Comparison of ENCODE assay signal across 15 cellular contexts in the genomic region with DNA sequence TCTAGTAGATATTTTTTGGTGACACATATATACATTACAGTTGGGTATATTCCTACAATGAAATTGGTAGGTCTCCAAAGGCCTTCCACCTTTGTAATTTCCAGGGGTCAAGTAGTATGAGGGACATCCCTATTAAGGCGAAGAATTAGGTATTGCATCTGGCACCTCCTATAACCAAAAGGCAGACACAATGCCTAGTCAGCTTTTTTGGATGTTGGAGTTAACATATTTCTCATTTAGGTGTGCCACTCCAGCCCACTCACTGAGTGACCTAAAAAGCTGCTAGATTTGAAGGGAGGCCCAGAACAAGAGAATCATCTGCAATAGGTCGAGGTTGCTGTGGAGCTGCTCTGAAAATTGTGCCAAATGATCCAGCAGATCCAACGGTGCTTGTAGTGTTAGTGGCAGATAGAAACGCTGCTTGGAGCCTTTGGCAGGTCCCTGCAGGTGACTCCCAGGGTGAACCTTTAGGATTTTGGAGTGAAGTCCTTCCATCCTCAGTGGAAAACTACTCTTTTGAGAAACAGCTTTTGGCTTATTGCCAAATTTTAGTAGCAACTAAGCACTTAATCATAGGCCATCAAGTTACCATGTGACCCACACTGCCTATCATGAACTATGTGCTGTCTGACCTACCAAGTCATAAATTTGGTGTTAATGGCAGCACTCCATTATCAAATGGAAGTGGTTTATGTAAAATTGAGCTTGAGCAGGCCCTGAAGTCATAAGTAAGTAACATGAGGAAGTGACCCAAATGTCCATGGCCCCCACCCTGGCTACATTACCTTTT. TPM values are rescaled to one million over a fixed set of nuclear protein-coding genes. Genes with fewer than 3 reads are reported as not detected.
DNase-seq lines count a peak whose midpoint lies in the region; TF ChIP-seq lines count a peak whose summit lies in the region.
"Had no signal": no experiment of that assay in that cellular context is flagged by ENCODE, and none has a peak within 500 bp of the region (broad histone marks: within the 10 kb centered on the region; RNA-seq: fewer than 3 reads in every experiment).

No MANE protein-coding gene starts in this region.

- H3K9me3 ChIP-seq in right atrium auricular region: no peaks in the 10 kb centered on the region
- H3K9me3 ChIP-seq: SK-N-SH had no signal

- H3K4me1 ChIP-seq in right atrium auricular region: peaks cover 0 to 7% of the 10 kb centered on the region in 2 donors

- no peaks in the 10 kb centered on the region for H3K27me3 ChIP-seq in right atrium auricular region

- no peak overlapping the region for H3K27ac ChIP-seq in right atrium auricular region
- H3K27ac ChIP-seq: C4-2B had no signal

- H3K4me3 ChIP-seq in fibroblast of the aortic adventitia (ENCODE audit: low read depth, low read length) (no peak overlapping the region), right atrium auricular region (no peak overlapping the region)

- no peaks in the 10 kb centered on the region for H3K36me3 ChIP-seq in right atrium auricular region

- TF ChIP-seq CTCF in fibroblast of the aortic adventitia (IDR thresholded peaks at IDR 0.05; ENCODE audit: insufficient read depth, low read length): no peak
- no peak for TF ChIP-seq CTCF in right atrium auricular region (IDR thresholded peaks at IDR 0.05)

- DNase-seq in NCI-H748 (lab: John Stamatoyannopoulos, UW; ENCODE audit: unreplicated experiment) (peak; percentile 9), NCI-H748 treated with DMSO at 0.1 percent for 48 hours (lab: John Stamatoyannopoulos, UW) (no peak), HCEC 1CT (peak; percentile 13), NCI-H2227 treated with DMSO at 0.1 percent for 48 hours (lab: John Stamatoyannopoulos, UW) (peak; percentile 17), fibroblast of the aortic adventitia (ENCODE audit: low read depth) (peak; percentile 2), nucleus accumbens (lab: John Stamatoyannopoulos, UW) (no peak), DMS153 treated with DMSO at 0.1 percent for 48 hours (lab: John Stamatoyannopoulos, UW; ENCODE audit: unreplicated experiment) (no peak), right atrium auricular region (ENCODE audit: low spot score) (no peak)
- DNase-seq: NCI-H1092, NCI-H1694, NCI-H2107, NCI-H774, SK-N-SH, T-cell had no signal

RNA-seq across cellular contexts. Expression of a gene that starts 15.7 kb away (rescaled TPM):
- 99.9 and 125 TPM in 2 replicates for total RNA-seq in fibroblast of the aortic adventitia (ENCODE audit: low replicate concordance)
- 10 to 100 TPM; 30.6 to 38.3 TPM for total RNA-seq in right atrium auricular region

Comparison
In these comparisons a context has a peak if more than half of its experiments do, and no peak if none do; other contexts are left out.
1. DNase-seq: peak in NCI-H748 (single experiment), HCEC 1CT (single experiment), NCI-H2227 treated with DMSO at 0.1 percent for 48 hours (single experiment) and fibroblast of the aortic adventitia (single experiment); none in NCI-H748 treated with DMSO at 0.1 percent for 48 hours (single experiment), nucleus accumbens (0 of 56), DMS153 treated with DMSO at 0.1 percent for 48 hours (single experiment) and right atrium auricular region (single experiment).